In the genomic region with DNA sequence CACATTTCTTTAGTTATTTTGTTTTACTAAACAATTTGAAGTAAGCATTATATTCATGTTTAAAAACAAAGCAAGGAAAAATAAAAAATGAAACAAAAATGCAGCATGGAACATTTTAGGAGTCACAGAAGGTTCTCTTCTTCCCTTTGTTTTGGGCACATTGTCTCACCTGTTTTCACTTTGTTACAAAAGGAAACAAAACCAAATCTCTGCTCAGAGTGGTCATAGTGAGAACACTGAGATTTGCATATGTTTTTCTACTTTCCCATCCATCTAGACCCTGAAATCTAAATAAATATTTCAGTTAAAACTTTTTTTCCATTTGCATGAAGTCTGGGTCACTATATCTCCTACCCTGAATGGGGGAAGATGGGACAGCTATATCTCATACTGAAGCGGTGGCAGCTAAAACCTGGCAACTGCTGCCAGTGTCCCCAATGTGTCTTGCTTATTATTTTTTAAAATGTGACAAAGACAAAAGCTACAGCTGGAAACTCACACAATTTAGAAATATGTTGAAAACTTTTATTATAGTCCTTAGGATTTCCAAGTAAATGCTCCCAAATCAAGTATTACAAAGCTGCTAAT, we compare ENCODE assay signal across 9 cellular contexts. TPM values are rescaled to one million over a fixed set of nuclear protein-coding genes. Genes with fewer than 3 reads are reported as not detected.
DNase-seq lines count a peak whose midpoint lies in the region; ATAC-seq and TF ChIP-seq lines count a peak whose summit lies in the region.
"Had no signal": no experiment of that assay in that cellular context is flagged by ENCODE, and none has a peak within 500 bp of the region (broad histone marks: within the 10 kb centered on the region; RNA-seq: fewer than 3 reads in every experiment).

No MANE protein-coding gene starts in this region.

- no peaks in the 10 kb centered on the region for H3K9me3 ChIP-seq in effector memory CD4-positive, alpha-beta T cell (ENCODE audit: control insufficient read depth, low read length)

- peaks cover 23% of the 10 kb centered on the region for H3K4me1 ChIP-seq in effector memory CD4-positive, alpha-beta T cell (ENCODE audit: control insufficient read depth, insufficient read depth, low read length, poor library complexity, severe bottlenecking)

- H3K4me3 Mint-ChIP-seq in IgD-negative memory B cell, result peak overlapping the region; percentile 38 to 100 (median 76)

- no peaks in the 10 kb centered on the region for H3K27me3 Mint-ChIP-seq in IgD-negative memory B cell

- H3K9me3 Mint-ChIP-seq in IgD-negative memory B cell, result no peaks in the 10 kb centered on the region

- H3K27ac Mint-ChIP-seq in IgD-negative memory B cell, result peak overlapping the region in 1 of 3 donors; percentile 95

- ATAC-seq in GM18867 (IDR thresholded peaks at IDR 0.05; ENCODE audit: unreplicated experiment) (peak; percentile 31), GM19035 (IDR thresholded peaks at IDR 0.05; ENCODE audit: unreplicated experiment) (no peak), HG03039 (IDR thresholded peaks at IDR 0.05; ENCODE audit: unreplicated experiment) (no peak)

- DNase-seq in effector memory CD4-positive, alpha-beta T cell, result no peak
- DNase-seq in retinal pigment epithelial cell (ENCODE audit: low read depth), result no peak
- DNase-seq in OCI-M2 (lab: John Stamatoyannopoulos, UW; ENCODE audit: unreplicated experiment), result no peak
- no peak for DNase-seq in activated CD4-positive, alpha-beta T cell treated with anti-CD3 and anti-CD28 coated beads, Interleukin-2, amount 50 U/mL, for 4 hours
- DNase-seq: nucleus accumbens had no signal

- H3K36me3 Mint-ChIP-seq in IgD-negative memory B cell, result peaks cover 8% of the 10 kb centered on the region

- H3K27me3 ChIP-seq in effector memory CD4-positive, alpha-beta T cell (replicated peaks; ENCODE audit: control insufficient read depth, insufficient read depth, low read length, poor library complexity, severe bottlenecking), result no peaks in the 10 kb centered on the region

- no peak for TF ChIP-seq CTCF in retinal pigment epithelial cell (conservative IDR thresholded peaks at IDR 0.05; ENCODE audit: low read depth, low read length)

- peaks cover 38 to 53% (median 46%) of the 10 kb centered on the region in 3 donors for H3K4me1 Mint-ChIP-seq in IgD-negative memory B cell

- H3K36me3 ChIP-seq in effector memory CD4-positive, alpha-beta T cell (ENCODE audit: control insufficient read depth, insufficient read depth, low read length), result no peaks in the 10 kb centered on the region

- H3K4me3 ChIP-seq in effector memory CD4-positive, alpha-beta T cell (ENCODE audit: insufficient read depth, low read depth, low read length, poor library complexity, severe bottlenecking), result peak overlapping the region; percentile 10
- H3K4me3 ChIP-seq in retinal pigment epithelial cell (ENCODE audit: low read length), result peak overlapping the region; percentile 98

- H3K27ac ChIP-seq in effector memory CD4-positive, alpha-beta T cell (ENCODE audit: insufficient read depth, low read length, poor library complexity, severe bottlenecking), result no peak overlapping the region

RNA-seq across cellular contexts. Expression of a gene that starts 3.5 kb away (rescaled TPM):
- 4.0 TPM for polyA plus RNA-seq in IgD-negative memory B cell

RNA-seq across cellular contexts. Expression of a gene that starts 3.9 kb away (rescaled TPM):
- 17.1 TPM for polyA plus RNA-seq in IgD-negative memory B cell
